ENCODE assay signal across 1 cellular context in the genomic region with DNA sequence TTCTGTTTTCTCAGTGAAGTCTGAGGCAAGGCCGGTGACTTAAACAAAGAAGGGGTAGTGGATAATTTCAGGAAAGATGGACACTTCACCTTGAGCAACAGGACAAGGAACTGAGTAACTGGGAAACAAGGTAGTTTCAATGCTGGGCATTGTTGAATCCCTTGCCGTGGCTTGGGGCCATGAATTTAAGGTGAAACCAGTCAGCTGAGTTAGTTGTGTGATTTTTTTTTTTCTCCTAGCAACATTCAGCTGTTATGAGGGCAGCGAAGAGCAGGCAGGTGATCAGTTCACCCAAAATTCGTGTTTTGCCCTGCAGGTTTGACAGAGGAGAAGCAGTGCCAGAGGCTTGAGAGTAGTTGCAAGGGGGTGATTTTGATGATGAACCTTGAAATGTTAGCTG.
TF ChIP-seq lines count a peak whose summit lies in the region.

No MANE protein-coding gene starts in this region.

TF ChIP-seq in WTC11, 78 proteins besides CTCF, POLR2A, EP300 and RAD21 (continued from another document):
- TF ChIP-seq, protein P1, sequence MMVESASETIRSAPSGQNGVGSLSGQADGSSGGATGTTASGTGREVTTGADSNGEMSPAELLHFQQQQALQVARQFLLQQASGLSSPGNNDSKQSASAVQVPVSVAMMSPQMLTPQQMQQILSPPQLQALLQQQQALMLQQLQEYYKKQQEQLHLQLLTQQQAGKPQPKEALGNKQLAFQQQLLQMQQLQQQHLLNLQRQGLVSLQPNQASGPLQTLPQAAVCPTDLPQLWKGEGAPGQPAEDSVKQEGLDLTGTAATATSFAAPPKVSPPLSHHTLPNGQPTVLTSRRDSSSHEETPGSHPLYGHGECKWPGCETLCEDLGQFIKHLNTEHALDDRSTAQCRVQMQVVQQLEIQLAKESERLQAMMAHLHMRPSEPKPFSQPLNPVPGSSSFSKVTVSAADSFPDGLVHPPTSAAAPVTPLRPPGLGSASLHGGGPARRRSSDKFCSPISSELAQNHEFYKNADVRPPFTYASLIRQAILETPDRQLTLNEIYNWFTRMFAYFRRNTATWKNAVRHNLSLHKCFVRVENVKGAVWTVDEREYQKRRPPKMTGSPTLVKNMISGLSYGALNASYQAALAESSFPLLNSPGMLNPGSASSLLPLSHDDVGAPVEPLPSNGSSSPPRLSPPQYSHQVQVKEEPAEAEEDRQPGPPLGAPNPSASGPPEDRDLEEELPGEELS (CRISPR knock-in tag; IDR thresholded peaks at IDR 0.05) = no peak
- TF ChIP-seq, protein P2, sequence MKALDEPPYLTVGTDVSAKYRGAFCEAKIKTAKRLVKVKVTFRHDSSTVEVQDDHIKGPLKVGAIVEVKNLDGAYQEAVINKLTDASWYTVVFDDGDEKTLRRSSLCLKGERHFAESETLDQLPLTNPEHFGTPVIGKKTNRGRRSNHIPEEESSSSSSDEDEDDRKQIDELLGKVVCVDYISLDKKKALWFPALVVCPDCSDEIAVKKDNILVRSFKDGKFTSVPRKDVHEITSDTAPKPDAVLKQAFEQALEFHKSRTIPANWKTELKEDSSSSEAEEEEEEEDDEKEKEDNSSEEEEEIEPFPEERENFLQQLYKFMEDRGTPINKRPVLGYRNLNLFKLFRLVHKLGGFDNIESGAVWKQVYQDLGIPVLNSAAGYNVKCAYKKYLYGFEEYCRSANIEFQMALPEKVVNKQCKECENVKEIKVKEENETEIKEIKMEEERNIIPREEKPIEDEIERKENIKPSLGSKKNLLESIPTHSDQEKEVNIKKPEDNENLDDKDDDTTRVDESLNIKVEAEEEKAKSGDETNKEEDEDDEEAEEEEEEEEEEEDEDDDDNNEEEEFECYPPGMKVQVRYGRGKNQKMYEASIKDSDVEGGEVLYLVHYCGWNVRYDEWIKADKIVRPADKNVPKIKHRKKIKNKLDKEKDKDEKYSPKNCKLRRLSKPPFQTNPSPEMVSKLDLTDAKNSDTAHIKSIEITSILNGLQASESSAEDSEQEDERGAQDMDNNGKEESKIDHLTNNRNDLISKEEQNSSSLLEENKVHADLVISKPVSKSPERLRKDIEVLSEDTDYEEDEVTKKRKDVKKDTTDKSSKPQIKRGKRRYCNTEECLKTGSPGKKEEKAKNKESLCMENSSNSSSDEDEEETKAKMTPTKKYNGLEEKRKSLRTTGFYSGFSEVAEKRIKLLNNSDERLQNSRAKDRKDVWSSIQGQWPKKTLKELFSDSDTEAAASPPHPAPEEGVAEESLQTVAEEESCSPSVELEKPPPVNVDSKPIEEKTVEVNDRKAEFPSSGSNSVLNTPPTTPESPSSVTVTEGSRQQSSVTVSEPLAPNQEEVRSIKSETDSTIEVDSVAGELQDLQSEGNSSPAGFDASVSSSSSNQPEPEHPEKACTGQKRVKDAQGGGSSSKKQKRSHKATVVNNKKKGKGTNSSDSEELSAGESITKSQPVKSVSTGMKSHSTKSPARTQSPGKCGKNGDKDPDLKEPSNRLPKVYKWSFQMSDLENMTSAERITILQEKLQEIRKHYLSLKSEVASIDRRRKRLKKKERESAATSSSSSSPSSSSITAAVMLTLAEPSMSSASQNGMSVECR (CRISPR knock-in tag; IDR thresholded peaks at IDR 0.05; ENCODE audit: borderline replicate concordance) = no peak
- TF ChIP-seq, protein P3, sequence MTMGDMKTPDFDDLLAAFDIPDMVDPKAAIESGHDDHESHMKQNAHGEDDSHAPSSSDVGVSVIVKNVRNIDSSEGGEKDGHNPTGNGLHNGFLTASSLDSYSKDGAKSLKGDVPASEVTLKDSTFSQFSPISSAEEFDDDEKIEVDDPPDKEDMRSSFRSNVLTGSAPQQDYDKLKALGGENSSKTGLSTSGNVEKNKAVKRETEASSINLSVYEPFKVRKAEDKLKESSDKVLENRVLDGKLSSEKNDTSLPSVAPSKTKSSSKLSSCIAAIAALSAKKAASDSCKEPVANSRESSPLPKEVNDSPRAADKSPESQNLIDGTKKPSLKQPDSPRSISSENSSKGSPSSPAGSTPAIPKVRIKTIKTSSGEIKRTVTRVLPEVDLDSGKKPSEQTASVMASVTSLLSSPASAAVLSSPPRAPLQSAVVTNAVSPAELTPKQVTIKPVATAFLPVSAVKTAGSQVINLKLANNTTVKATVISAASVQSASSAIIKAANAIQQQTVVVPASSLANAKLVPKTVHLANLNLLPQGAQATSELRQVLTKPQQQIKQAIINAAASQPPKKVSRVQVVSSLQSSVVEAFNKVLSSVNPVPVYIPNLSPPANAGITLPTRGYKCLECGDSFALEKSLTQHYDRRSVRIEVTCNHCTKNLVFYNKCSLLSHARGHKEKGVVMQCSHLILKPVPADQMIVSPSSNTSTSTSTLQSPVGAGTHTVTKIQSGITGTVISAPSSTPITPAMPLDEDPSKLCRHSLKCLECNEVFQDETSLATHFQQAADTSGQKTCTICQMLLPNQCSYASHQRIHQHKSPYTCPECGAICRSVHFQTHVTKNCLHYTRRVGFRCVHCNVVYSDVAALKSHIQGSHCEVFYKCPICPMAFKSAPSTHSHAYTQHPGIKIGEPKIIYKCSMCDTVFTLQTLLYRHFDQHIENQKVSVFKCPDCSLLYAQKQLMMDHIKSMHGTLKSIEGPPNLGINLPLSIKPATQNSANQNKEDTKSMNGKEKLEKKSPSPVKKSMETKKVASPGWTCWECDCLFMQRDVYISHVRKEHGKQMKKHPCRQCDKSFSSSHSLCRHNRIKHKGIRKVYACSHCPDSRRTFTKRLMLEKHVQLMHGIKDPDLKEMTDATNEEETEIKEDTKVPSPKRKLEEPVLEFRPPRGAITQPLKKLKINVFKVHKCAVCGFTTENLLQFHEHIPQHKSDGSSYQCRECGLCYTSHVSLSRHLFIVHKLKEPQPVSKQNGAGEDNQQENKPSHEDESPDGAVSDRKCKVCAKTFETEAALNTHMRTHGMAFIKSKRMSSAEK (CRISPR knock-in tag; IDR thresholded peaks at IDR 0.05; ENCODE audit: borderline replicate concordance) = no peak
- no peak for TF ChIP-seq TEAD4 (CRISPR knock-in tag; IDR thresholded peaks at IDR 0.05)
- no peak for TF ChIP-seq SOX15 (CRISPR knock-in tag; IDR thresholded peaks at IDR 0.05)
- TF ChIP-seq, protein P4, sequence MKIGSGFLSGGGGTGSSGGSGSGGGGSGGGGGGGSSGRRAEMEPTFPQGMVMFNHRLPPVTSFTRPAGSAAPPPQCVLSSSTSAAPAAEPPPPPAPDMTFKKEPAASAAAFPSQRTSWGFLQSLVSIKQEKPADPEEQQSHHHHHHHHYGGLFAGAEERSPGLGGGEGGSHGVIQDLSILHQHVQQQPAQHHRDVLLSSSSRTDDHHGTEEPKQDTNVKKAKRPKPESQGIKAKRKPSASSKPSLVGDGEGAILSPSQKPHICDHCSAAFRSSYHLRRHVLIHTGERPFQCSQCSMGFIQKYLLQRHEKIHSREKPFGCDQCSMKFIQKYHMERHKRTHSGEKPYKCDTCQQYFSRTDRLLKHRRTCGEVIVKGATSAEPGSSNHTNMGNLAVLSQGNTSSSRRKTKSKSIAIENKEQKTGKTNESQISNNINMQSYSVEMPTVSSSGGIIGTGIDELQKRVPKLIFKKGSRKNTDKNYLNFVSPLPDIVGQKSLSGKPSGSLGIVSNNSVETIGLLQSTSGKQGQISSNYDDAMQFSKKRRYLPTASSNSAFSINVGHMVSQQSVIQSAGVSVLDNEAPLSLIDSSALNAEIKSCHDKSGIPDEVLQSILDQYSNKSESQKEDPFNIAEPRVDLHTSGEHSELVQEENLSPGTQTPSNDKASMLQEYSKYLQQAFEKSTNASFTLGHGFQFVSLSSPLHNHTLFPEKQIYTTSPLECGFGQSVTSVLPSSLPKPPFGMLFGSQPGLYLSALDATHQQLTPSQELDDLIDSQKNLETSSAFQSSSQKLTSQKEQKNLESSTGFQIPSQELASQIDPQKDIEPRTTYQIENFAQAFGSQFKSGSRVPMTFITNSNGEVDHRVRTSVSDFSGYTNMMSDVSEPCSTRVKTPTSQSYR (CRISPR knock-in tag; IDR thresholded peaks at IDR 0.05) = no peak
- TF ChIP-seq ATF1 (CRISPR knock-in tag; IDR thresholded peaks at IDR 0.05) = no peak
- TF ChIP-seq ZNF423 (CRISPR knock-in tag; IDR thresholded peaks at IDR 0.05) = no peak
- no peak for TF ChIP-seq RELA (CRISPR knock-in tag; IDR thresholded peaks at IDR 0.05; ENCODE audit: borderline replicate concordance)
